In the genomic region with DNA sequence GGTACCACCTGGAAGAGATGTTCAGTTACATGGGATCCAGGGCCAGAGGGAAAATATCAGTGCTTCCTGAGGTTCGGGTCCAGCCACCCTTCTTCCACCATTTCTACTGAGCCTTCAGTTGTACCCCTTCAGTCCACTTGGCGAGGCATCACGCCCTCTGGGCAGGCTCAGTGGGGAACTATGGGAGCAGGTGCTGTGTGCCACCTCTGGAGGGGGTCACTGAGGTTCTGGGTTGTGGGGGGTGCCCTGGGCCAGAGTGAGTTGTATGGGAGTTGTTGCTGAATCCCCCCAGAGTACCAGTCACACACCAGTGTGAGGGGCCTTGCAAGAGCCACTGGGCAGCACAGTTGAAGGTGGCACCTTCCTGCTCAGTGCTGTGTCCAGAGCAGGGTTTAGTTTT, we compare ENCODE assay signal across 14 cellular contexts. TPM values are rescaled to one million over a fixed set of nuclear protein-coding genes. Genes with fewer than 3 reads are reported as not detected.
DNase-seq lines count a peak whose midpoint lies in the region; ATAC-seq, FAIRE-seq and TF ChIP-seq lines count a peak whose summit lies in the region.
"Had no signal": no experiment of that assay in that cellular context is flagged by ENCODE, and none has a peak within 500 bp of the region (broad histone marks: within the 10 kb centered on the region; RNA-seq: fewer than 3 reads in every experiment).

No MANE protein-coding gene starts in this region.

- peaks cover 5% of the 10 kb centered on the region for H3K23me2 ChIP-seq in H1 (ENCODE audit: low read depth, low read length)

- H3K23ac ChIP-seq in H1 (ENCODE audit: insufficient read length): no peak overlapping the region

- CTCF ChIA-PET in A673 (lab: Charles Lee) (no interaction called here), H1 (lab: Charles Lee; ENCODE audit: partially characterized antibody) (interaction anchor here (1.3 to 1.7 kb wide), 4 partner anchors 16 to 84 kb away, joined by 3 to 6 read pairs (median 4); no protein-coding TSS in a partner anchor), SK-N-SH (lab: Yijun Ruan, JAX) (no interaction called here)
- CTCF ChIA-PET in CD4-positive, alpha-beta memory T cell (lab: Charles Lee; ENCODE audit: partially characterized antibody): interaction anchor here (1.8 kb wide), 1 partner anchor 111 kb away, joined by 11 read pairs; no protein-coding TSS in a partner anchor

- 0 out of 2 replicates have a peak overlapping the region, but pooled peaks have one; percentile 1 for H4K8ac ChIP-seq in H1 (ENCODE audit: extremely low read depth, insufficient read depth, low read length)

- H3K79me1 ChIP-seq in H1 (ENCODE audit: low read depth, low read length): peaks cover 6% of the 10 kb centered on the region; the same call in 1 of the 2 replicates

- FAIRE-seq in H1 (lab: Jason Lieb, UNC): no peak

- no peak overlapping the region for H3K14ac ChIP-seq in H1 (ENCODE audit: insufficient read length)

- H2BK5ac ChIP-seq in H1 (ENCODE audit: low read depth, low read length): no peak overlapping the region

- peak overlapping the region in 2 of 8 donors; percentile 13 to 23 for H3K4me3 Mint-ChIP-seq in CD4-positive, alpha-beta memory T cell

- H3K27ac Mint-ChIP-seq in CD4-positive, alpha-beta memory T cell: peak overlapping the region in 6 of 7 donors; percentile 52 to 99 (median 78)

- no peak for TF ChIP-seq EP300 in H1 (IDR thresholded peaks at IDR 0.05; ENCODE audit: borderline replicate concordance in 1 of 2, low read depth in 2 of 2, low read length in 2 of 2)
- TF ChIP-seq EP300 in SK-N-SH (IDR thresholded peaks at IDR 0.05; ENCODE audit: borderline replicate concordance in 1 of 2, low read depth in 1 of 2, low read length in 1 of 2): no peak

- H4K5ac ChIP-seq in H1 (ENCODE audit: insufficient read length, low read depth, low read length): no peak overlapping the region

- peaks cover 8% of the 10 kb centered on the region for H3K9me3 ChIP-seq in A673 (ENCODE audit: low read depth, low read length, poor library complexity, severe bottlenecking)
- H3K9me3 ChIP-seq in CD4-positive, alpha-beta memory T cell (ENCODE audit: control insufficient read depth in 1 of 2, low read length in 2 of 2): no peaks in the 10 kb centered on the region
- no peaks in the 10 kb centered on the region for H3K9me3 ChIP-seq in H1 (ENCODE audit: insufficient read depth in 2 of 2, low read depth in 1 of 2, low read length in 1 of 2)
- H3K9me3 ChIP-seq in SK-N-SH: no peaks in the 10 kb centered on the region
- H3K9me3 ChIP-seq: heart left ventricle had no signal

- H3K36me3 Mint-ChIP-seq in CD4-positive, alpha-beta memory T cell: peaks cover 4 to 21% of the 10 kb centered on the region in 2 donors

- H2BK15ac ChIP-seq in H1 (ENCODE audit: low read length): no peak overlapping the region

- H4K91ac ChIP-seq in H1 (replicated peaks; ENCODE audit: insufficient read length, low read length): peak overlapping the region; percentile 56

- TF ChIP-seq CTCF in A673 (conservative IDR thresholded peaks at IDR 0.05; ENCODE audit: low read depth, low read length): no peak
- no peak for TF ChIP-seq CTCF in NB4 (IDR thresholded peaks at IDR 0.05; ENCODE audit: low read depth, low read length)
- TF ChIP-seq CTCF in H1 (IDR thresholded peaks at IDR 0.05; ENCODE audit: control extremely low read depth in 1 of 3, insufficient read depth in 1 of 3, low read depth in 1 of 3, low read length in 3 of 3): peak; percentile 50 to 58 (median 55)
- TF ChIP-seq CTCF in SK-N-SH (IDR thresholded peaks at IDR 0.05): no peak

- no peaks in the 10 kb centered on the region for H3K27me3 Mint-ChIP-seq in CD4-positive, alpha-beta memory T cell

- no peak overlapping the region for H3K4me2 ChIP-seq in H1 (ENCODE audit: insufficient read depth in 1 of 2, low read depth in 2 of 2, low read length in 2 of 2)
- H3K4me2 ChIP-seq in SK-N-SH: no peak overlapping the region

- POLR2A ChIA-PET in A673 (lab: Charles Lee; ENCODE audit: low non-redundant PET): no interaction called here
- POLR2A ChIA-PET in CD4-positive, alpha-beta memory T cell (lab: Charles Lee; ENCODE audit: partially characterized antibody): interaction anchor here (1.3 to 4.7 kb wide), 2 partner anchors 110 to 614 kb away, joined by 3 to 30 read pairs; no protein-coding TSS in a partner anchor
- POLR2A ChIA-PET in H1 (lab: Charles Lee; ENCODE audit: partially characterized antibody): interaction anchor here (8.5 kb wide), 1 partner anchor 13 kb away, joined by 85 read pairs; no protein-coding TSS in a partner anchor
- POLR2A ChIA-PET in SK-N-SH (lab: Yijun Ruan, JAX): no interaction called here

- peak overlapping the region; percentile 11 for H3K27ac ChIP-seq in A673 (ENCODE audit: low read depth, low read length, poor library complexity, severe bottlenecking)
- H3K27ac ChIP-seq in CD4-positive, alpha-beta memory T cell (ENCODE audit: low read depth, low read length): no peak overlapping the region
- no peak overlapping the region for H3K27ac ChIP-seq in H1 (ENCODE audit: low read depth, low read length)
- no peak overlapping the region for H3K27ac ChIP-seq in SK-N-SH (ENCODE audit: low read depth in 2 of 2, low read length in 1 of 2)
- H3K27ac ChIP-seq: brain microvascular endothelial cell, heart left ventricle had no signal

- H2BK120ac ChIP-seq in H1 (replicated peaks; ENCODE audit: low read depth, low read length): peak overlapping the region; percentile 81

- peaks cover 0 to 3% of the 10 kb centered on the region in 2 experiments for H4K20me1 ChIP-seq in H1 (replicated peaks in 1 of 2; ENCODE audit: control insufficient read depth in 1 of 2, insufficient read depth in 2 of 2, low read length in 2 of 2)
- H4K20me1 ChIP-seq in SK-N-SH (ENCODE audit: insufficient read depth): no peaks in the 10 kb centered on the region

- H3F3A ChIP-seq in SK-N-SH (replicated peaks; ENCODE audit: insufficient read depth): no peaks in the 10 kb centered on the region

- DNase-seq in A673 (ENCODE audit: low spot score) (no peak), NB4 (ENCODE audit: low read depth) (peak; percentile 28), H1 (ENCODE audit: low read depth in 1 of 2, low spot score in 2 of 2) (no peak), SK-N-SH (no peak), pons (ENCODE audit: low spot score) (no peak)
- DNase-seq in CD4-positive, alpha-beta memory T cell: no peak
- DNase-seq: brain microvascular endothelial cell; heart left ventricle; left ventricle myocardium superior; PC-3; stimulated activated naive CD4-positive, alpha-beta T cell treated with Interleukin-2 at 50 U/mL for 16 hours; T1000 had no signal

- no peak overlapping the region for H3K18ac ChIP-seq in H1 (ENCODE audit: extremely low read depth, low read length)

- ATAC-seq in GM18519 (IDR thresholded peaks at IDR 0.05; ENCODE audit: low FRiP score, unreplicated experiment) (no peak), GM18511 (IDR thresholded peaks at IDR 0.05; ENCODE audit: unreplicated experiment) (no peak)
- ATAC-seq: heart left ventricle, left ventricle myocardium superior, PC-3 had no signal

- H3K4me3 ChIP-seq in A673 (ENCODE audit: low read depth, low read length, poor library complexity, severe bottlenecking) (no peak overlapping the region), NB4 (ENCODE audit: low read depth, low read length) (no peak overlapping the region), H1 (ENCODE audit: extremely low read depth in 1 of 4, insufficient read depth in 2 of 4, low read depth in 3 of 4, low read length in 4 of 4) (no peak overlapping the region), SK-N-SH (ENCODE audit: low read depth in 2 of 2, low read length in 1 of 2) (no peak overlapping the region)
- H3K4me3 ChIP-seq in CD4-positive, alpha-beta memory T cell (ENCODE audit: low read length in 2 of 2): no peak overlapping the region
- H3K4me3 ChIP-seq: heart left ventricle had no signal

- peak overlapping the region; percentile 20 for H3K4ac ChIP-seq in H1 (replicated peaks; ENCODE audit: insufficient read length, low read depth, low read length)

- H3K27me3 ChIP-seq in A673 (replicated peaks; ENCODE audit: insufficient read depth, low read depth, low read length, poor library complexity) (no peaks in the 10 kb centered on the region), H1 (replicated peaks in 1 of 4; ENCODE audit: control insufficient read depth in 3 of 4, extremely low read depth in 1 of 4, insufficient read depth in 3 of 4, low read length in 3 of 4) (no peaks in the 10 kb centered on the region), SK-N-SH (ENCODE audit: insufficient read depth) (no peaks in the 10 kb centered on the region)
- no peaks in the 10 kb centered on the region for H3K27me3 ChIP-seq in CD4-positive, alpha-beta memory T cell (ENCODE audit: insufficient read depth, low read length)
- H3K27me3 ChIP-seq: brain microvascular endothelial cell, heart left ventricle had no signal

- H3K9me3 Mint-ChIP-seq in CD4-positive, alpha-beta memory T cell: no peaks in the 10 kb centered on the region

- TF ChIP-seq RAD21 in H1 (IDR thresholded peaks at IDR 0.05 in 1 of 2, conservative IDR thresholded peaks at IDR 0.05 in 1 of 2; ENCODE audit: low read depth in 2 of 2, low read length in 2 of 2) (0 out of 4 replicates have a peak, but pooled peaks of 1 of the 2 experiments have one; percentile 4), SK-N-SH (IDR thresholded peaks at IDR 0.05; ENCODE audit: low read length) (no peak)

- no TSS peak for BruUV-seq in A673 (replicated peaks; lab: Mats Ljungman, UMichigan)

- H2AK5ac ChIP-seq in H1 (ENCODE audit: low read depth, low read length): no peak overlapping the region

- H3K4me1 Mint-ChIP-seq in CD4-positive, alpha-beta memory T cell: peaks cover 12 to 32% (median 19%) of the 10 kb centered on the region in 4 donors

- no peak overlapping the region for H3K9ac ChIP-seq in H1 (replicated peaks in 1 of 4; ENCODE audit: extremely low read depth in 1 of 4, low read depth in 3 of 4, low read length in 3 of 4)
- no peak overlapping the region for H3K9ac ChIP-seq in SK-N-SH

- no peak overlapping the region for H2AFZ ChIP-seq in H1 (ENCODE audit: low read length)
- H2AFZ ChIP-seq in SK-N-SH (ENCODE audit: low read depth): no peak overlapping the region

- no peak overlapping the region for H3K56ac ChIP-seq in H1 (replicated peaks; ENCODE audit: insufficient read length, low read depth, low read length)

- H3K79me2 ChIP-seq in H1 (ENCODE audit: control insufficient read depth in 1 of 2, insufficient read depth in 2 of 2, low read length in 2 of 2) (peaks cover 3 to 18% of the 10 kb centered on the region in 2 experiments; a peak in 3 of 4 replicates), SK-N-SH (ENCODE audit: insufficient read depth) (0 out of 2 replicates have a peak, but pooled peaks cover 7% of the 10 kb centered on the region)

- H2BK12ac ChIP-seq in H1 (ENCODE audit: low read depth, low read length): no peak overlapping the region

- H3K36me3 ChIP-seq in A673 (ENCODE audit: insufficient read depth, low read length, poor library complexity, severe bottlenecking): peaks cover 20% of the 10 kb centered on the region
- no peaks in the 10 kb centered on the region for H3K36me3 ChIP-seq in CD4-positive, alpha-beta memory T cell (ENCODE audit: insufficient read depth, low read length)
- peaks cover 0 to 4% (median 2%) of the 10 kb centered on the region in 4 experiments; a peak in 2 of 8 replicates for H3K36me3 ChIP-seq in H1 (ENCODE audit: control insufficient read depth in 2 of 4, insufficient read depth in 4 of 4, low read length in 3 of 4)
- H3K36me3 ChIP-seq in SK-N-SH (replicated peaks in 1 of 2; ENCODE audit: control insufficient read depth in 1 of 2, insufficient read depth in 2 of 2, low read length in 1 of 2): no peaks in the 10 kb centered on the region
- H3K36me3 ChIP-seq: brain microvascular endothelial cell had no signal

- H3K9me2 ChIP-seq in SK-N-SH: no peaks in the 10 kb centered on the region

- TF ChIP-seq POLR2A in NB4 (IDR thresholded peaks at IDR 0.05; ENCODE audit: extremely low read depth, insufficient read length) (no peak), H1 (IDR thresholded peaks at IDR 0.05; ENCODE audit: control extremely low read depth in 1 of 2, low read depth in 2 of 2, low read length in 2 of 2) (no peak)

- 79% methylated on average over 3 of the region's 3 CpGs; no CpG with 5 or more reads in 1 of the 2 experiments for WGBS in H1 (ENCODE audit: extremely low coverage in 1 of 2, insufficient coverage in 1 of 2, insufficient read length in 1 of 2, insufficient replicate concordance in 2 of 2, low coverage in 1 of 2, low lambda C conversion rate in 2 of 2, missing lambda C conversion rate in 1 of 2), 2 experiments
- 100% methylated on average over 1 of the region's 3 CpGs for WGBS in SK-N-SH (ENCODE audit: low lambda C conversion rate)

- peaks cover 6% of the 10 kb centered on the region for H3K4me1 ChIP-seq in A673 (ENCODE audit: insufficient read depth, low read length, poor library complexity, severe bottlenecking)
- peaks cover 19% of the 10 kb centered on the region for H3K4me1 ChIP-seq in CD4-positive, alpha-beta memory T cell (ENCODE audit: insufficient read depth, low read length)
- peaks cover 0 to 8% (median 2%) of the 10 kb centered on the region in 4 experiments; a peak in 4 of 7 replicates for H3K4me1 ChIP-seq in H1 (replicated peaks in 1 of 4; ENCODE audit: control insufficient read depth in 3 of 4, insufficient read depth in 4 of 4, low read length in 3 of 4)
- no peaks in the 10 kb centered on the region; a peak in 1 of 4 replicates for H3K4me1 ChIP-seq in SK-N-SH (ENCODE audit: control insufficient read depth in 1 of 2, insufficient read depth in 2 of 2, low read depth in 1 of 2, low read length in 1 of 2)

- intact Hi-C loops in A673 (cut with micrococcal nuclease; ENCODE audit: unreplicated experiment): no loop called here
- intact Hi-C loops in CD4-positive, alpha-beta memory T cell (cut with micrococcal nuclease): no loop called here

- peak overlapping the region; percentile 11; the same call in 1 of the 2 replicates for H2BK20ac ChIP-seq in H1 (ENCODE audit: low read length)

RNA-seq across cellular contexts. Expression of a gene that starts 2.7 kb away (rescaled TPM):
- total RNA-seq in A673 (2021): 141 and 162 TPM in 2 replicates
- 100 to 1,000 TPM; 109 to 112 TPM for total RNA-seq in CD4-positive, alpha-beta memory T cell
- polyA plus RNA-seq in CD4-positive, alpha-beta memory T cell: 10 to 100 TPM; 14.5 to 23.6 TPM
- total RNA-seq in H1 (2021; fragmentation: NEBNext Ultra II Directional; extraction: Animal tissue kit (Norgen Biotek cat#: 25700)): 144 TPM in 2 replicates
- polyA plus RNA-seq in H1 (2011; rRNA removed) (125 and 183 TPM in 2 replicates), SK-N-SH (2012; rRNA removed) (7.4 and 7.5 TPM in 2 replicates)
- polyA plus RNA-seq in H1 (2011; cell fraction: cytosol; rRNA removed): 138 TPM
- 287 TPM for polyA plus RNA-seq in H1 (2011; cell fraction: nucleus; rRNA removed)
- 122 to 145 TPM (median 141 TPM) in 4 replicates for polyA plus RNA-seq in H1 (2012, experiment 1 of 2)
- 112 TPM for polyA plus RNA-seq in H1 (2012, experiment 2 of 2)
- polyA plus RNA-seq in H1 (2013, experiment 1 of 2): 141 TPM
- 161 TPM for polyA plus RNA-seq in H1 (2013, experiment 2 of 2)
- polyA minus RNA-seq in H1 (2011; rRNA and poly(A)+ RNA removed): 167 and 170 TPM in 2 replicates
- 123 TPM for polyA minus RNA-seq in H1 (2011; cell fraction: cytosol; rRNA and poly(A)+ RNA removed)
- polyA minus RNA-seq in H1 (2011; cell fraction: nucleus; rRNA and poly(A)+ RNA removed): 113 TPM
- 4.0 and 6.2 TPM in 2 replicates for polyA plus RNA-seq in SK-N-SH (2012; cell fraction: cytosol; rRNA removed)
- 15.2 and 16.5 TPM in 2 replicates for polyA plus RNA-seq in SK-N-SH (2012; cell fraction: nucleus; rRNA removed)

RNA-seq across cellular contexts. Expression of a gene that starts 29.7 kb away (rescaled TPM):
- total RNA-seq in A673 (2021): 25.9 and 27.4 TPM in 2 replicates
- total RNA-seq in CD4-positive, alpha-beta memory T cell: 10 to 100 TPM; 23.2 to 27.8 TPM
- polyA plus RNA-seq in CD4-positive, alpha-beta memory T cell: 1 to 10 TPM; 1.2 to 2.7 TPM
- total RNA-seq in H1 (2021; fragmentation: NEBNext Ultra II Directional; extraction: Animal tissue kit (Norgen Biotek cat#: 25700)): 20.0 and 21.4 TPM in 2 replicates
- polyA plus RNA-seq in H1 (2011; rRNA removed): 7.7 and 10.3 TPM in 2 replicates
- 7.0 TPM for polyA plus RNA-seq in H1 (2011; cell fraction: cytosol; rRNA removed)
- 10.7 TPM for polyA plus RNA-seq in H1 (2011; cell fraction: nucleus; rRNA removed)
- 5.8 to 7.4 TPM (median 7.1 TPM) in 4 replicates for polyA plus RNA-seq in H1 (2012, experiment 1 of 2)
- 6.0 TPM for polyA plus RNA-seq in H1 (2012, experiment 2 of 2)
- polyA plus RNA-seq in H1 (2013, experiment 1 of 2): 16.1 TPM
- polyA plus RNA-seq in H1 (2013, experiment 2 of 2): 17.3 TPM
- polyA minus RNA-seq in H1 (2011; rRNA and poly(A)+ RNA removed): 40.9 and 42.1 TPM in 2 replicates
- 16.9 TPM for polyA minus RNA-seq in H1 (2011; cell fraction: cytosol; rRNA and poly(A)+ RNA removed)
- polyA minus RNA-seq in H1 (2011; cell fraction: nucleus; rRNA and poly(A)+ RNA removed): 13.3 TPM
- 1.8 and 2.0 TPM in 2 replicates for polyA plus RNA-seq in SK-N-SH (2012; rRNA removed)
- 1.3 and 1.4 TPM in 2 replicates for polyA plus RNA-seq in SK-N-SH (2012; cell fraction: cytosol; rRNA removed)
- polyA plus RNA-seq in SK-N-SH (2012; cell fraction: nucleus; rRNA removed): 1.6 and 2.2 TPM in 2 replicates

Comparison
In these comparisons a context has a peak if more than half of its experiments do, and no peak if none do; other contexts are left out.
1. CTCF ChIP-seq: peak in H1 (3 of 3); none in A673 (single experiment), NB4 (single experiment) and SK-N-SH (single experiment).
2. CTCF ChIA-PET loops: an anchor here in CD4-positive, alpha-beta memory T cell (1.8 kb wide) and H1 (1.3 to 1.7 kb wide); none called in A673 and SK-N-SH.
3. POLR2A ChIA-PET loops: an anchor here in CD4-positive, alpha-beta memory T cell (1.3 to 4.7 kb wide) and H1 (8.5 kb wide); none called in A673 and SK-N-SH.